ENCODE assay signal across 16 cellular contexts in the genomic region with DNA sequence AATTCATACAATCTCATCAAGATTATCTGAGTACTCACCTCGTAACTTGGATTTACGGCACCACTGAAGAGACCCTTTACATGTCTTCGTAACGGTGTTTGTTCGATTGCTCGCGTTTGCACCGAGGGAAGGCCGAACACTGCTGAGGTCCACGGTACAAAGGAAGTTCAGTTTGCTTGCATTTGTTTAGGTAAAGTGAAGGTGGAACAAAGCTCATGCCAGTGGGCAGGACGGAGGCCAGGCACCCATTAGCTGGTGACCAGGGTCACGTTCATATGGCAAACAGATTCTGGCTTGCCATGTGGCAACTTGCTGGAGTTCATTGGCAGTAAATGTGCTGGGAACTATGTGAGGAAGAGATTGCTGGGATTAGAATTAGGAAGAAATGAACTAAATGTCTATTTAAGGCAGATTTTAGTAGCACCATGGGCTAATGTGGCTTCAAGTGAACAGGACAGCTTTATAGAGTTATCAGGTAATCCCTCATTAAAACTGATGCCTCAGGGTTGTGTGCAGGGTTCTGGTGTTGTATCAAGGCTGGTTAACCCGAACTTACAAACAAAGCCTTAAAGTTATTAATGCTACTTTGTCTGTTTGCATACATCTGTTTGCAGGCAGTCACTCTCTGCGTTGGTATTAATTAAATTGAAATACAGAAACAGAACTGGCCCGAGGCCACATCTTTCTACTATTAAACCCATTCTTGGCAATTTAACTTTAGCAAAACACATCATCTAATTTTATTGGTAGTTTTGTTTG.
A peak's percentile ranks its signal among the peaks of the same experiment; 100 is the strongest.
DNase-seq lines count a peak whose midpoint lies in the region; ATAC-seq and TF ChIP-seq lines count a peak whose summit lies in the region.
"Had no signal": no experiment of that assay in that cellular context is flagged by ENCODE, and none has a peak within 500 bp of the region (broad histone marks: within the 10 kb centered on the region; RNA-seq: fewer than 3 reads in every experiment).

No MANE protein-coding gene starts in this region.

- no peak overlapping the region for H3K27ac ChIP-seq in upper lobe of right lung

- TF ChIP-seq CTCF in natural killer cell (IDR thresholded peaks at IDR 0.05) (no peak), chondrocyte (IDR thresholded peaks at IDR 0.05) (no peak), nephron (IDR thresholded peaks at IDR 0.05; ENCODE audit: unreplicated experiment in 3 of 3) (no peak), upper lobe of right lung (IDR thresholded peaks at IDR 0.05) (no peak)

- no peaks in the 10 kb centered on the region for H3K4me1 Mint-ChIP-seq in natural killer cell treated with Interleukin-12 subunit alpha and Interleukin-12 subunit beta and Interleukin-15 and Interleukin-18, amount 100 ng/mL, for 72 hours (ENCODE audit: low read depth in 2 of 2)
- H3K4me1 Mint-ChIP-seq in natural killer cell (no peaks in the 10 kb centered on the region), chondrocyte (ENCODE audit: low read depth) (peaks cover 15% of the 10 kb centered on the region), nephron (peaks cover 60% of the 10 kb centered on the region)

- no peak for ATAC-seq in natural killer cell treated with Interleukin-12 subunit alpha and Interleukin-12 subunit beta and Interleukin-15 and Interleukin-18, amount 100 ng/mL, for 72 hours
- ATAC-seq in natural killer cell, result no peak
- no peak for ATAC-seq in upper lobe of right lung
- ATAC-seq: A549 had no signal

- H3K36me3 ChIP-seq in upper lobe of right lung, result no peaks in the 10 kb centered on the region

- H3K4me3 Mint-ChIP-seq in natural killer cell treated with Interleukin-12 subunit alpha and Interleukin-12 subunit beta and Interleukin-15 and Interleukin-18, amount 100 ng/mL, for 72 hours, result no peak overlapping the region
- H3K4me3 Mint-ChIP-seq in natural killer cell (no peak overlapping the region), chondrocyte (ENCODE audit: unreplicated experiment) (no peak overlapping the region), nephron (no peak overlapping the region)
- H3K4me3 Mint-ChIP-seq: CD4-positive, CD25-positive, alpha-beta regulatory T cell; IgD-negative memory B cell had no signal

- H3K27ac Mint-ChIP-seq in natural killer cell treated with Interleukin-12 subunit alpha and Interleukin-12 subunit beta and Interleukin-15 and Interleukin-18, amount 100 ng/mL, for 72 hours, result no peak overlapping the region
- H3K27ac Mint-ChIP-seq in natural killer cell (no peak overlapping the region), chondrocyte (ENCODE audit: unreplicated experiment) (no peak overlapping the region), nephron (peak overlapping the region in 2 of 3 experiments; percentile 51 to 69)
- H3K27ac Mint-ChIP-seq: CD4-positive, CD25-positive, alpha-beta regulatory T cell; IgD-negative memory B cell had no signal

- intact Hi-C loops in natural killer cell (cut with micrococcal nuclease), result no loop called here
- intact Hi-C loops in upper lobe of right lung (cut with DNase I), result no loop called here

- no peak overlapping the region for H3K4me3 ChIP-seq in upper lobe of right lung
- H3K4me3 ChIP-seq: A549 had no signal

- peaks cover 10% of the 10 kb centered on the region for H3K4me1 ChIP-seq in upper lobe of right lung

- H3K9me3 ChIP-seq in upper lobe of right lung, result no peaks in the 10 kb centered on the region
- H3K9me3 ChIP-seq: A549 had no signal

- peaks cover 3 to 6% of the 10 kb centered on the region in 2 donors for H3K27me3 Mint-ChIP-seq in natural killer cell treated with Interleukin-12 subunit alpha and Interleukin-12 subunit beta and Interleukin-15 and Interleukin-18, amount 100 ng/mL, for 72 hours
- no peaks in the 10 kb centered on the region for H3K27me3 Mint-ChIP-seq in natural killer cell (ENCODE audit: low read depth in 2 of 2)
- peaks cover 10% of the 10 kb centered on the region for H3K27me3 Mint-ChIP-seq in chondrocyte (ENCODE audit: low read depth)
- peaks cover 23% of the 10 kb centered on the region for H3K27me3 Mint-ChIP-seq in nephron (ENCODE audit: low read depth)

- H3K36me3 Mint-ChIP-seq in natural killer cell treated with Interleukin-12 subunit alpha and Interleukin-12 subunit beta and Interleukin-15 and Interleukin-18, amount 100 ng/mL, for 72 hours, result no peaks in the 10 kb centered on the region
- no peaks in the 10 kb centered on the region for H3K36me3 Mint-ChIP-seq in natural killer cell
- H3K36me3 Mint-ChIP-seq in chondrocyte (ENCODE audit: low read depth), result no peaks in the 10 kb centered on the region
- no peaks in the 10 kb centered on the region for H3K36me3 Mint-ChIP-seq in nephron (ENCODE audit: low read depth)
- H3K36me3 Mint-ChIP-seq: CD4-positive, CD25-positive, alpha-beta regulatory T cell; IgD-negative memory B cell had no signal

- no peaks in the 10 kb centered on the region for H3K9me3 Mint-ChIP-seq in natural killer cell treated with Interleukin-12 subunit alpha and Interleukin-12 subunit beta and Interleukin-15 and Interleukin-18, amount 100 ng/mL, for 72 hours
- H3K9me3 Mint-ChIP-seq in natural killer cell (no peaks in the 10 kb centered on the region), chondrocyte (ENCODE audit: low read depth) (no peaks in the 10 kb centered on the region), nephron (peaks cover 5% of the 10 kb centered on the region)
- H3K9me3 Mint-ChIP-seq: CD4-positive, CD25-positive, alpha-beta regulatory T cell; IgD-negative memory B cell had no signal

- DNase-seq in natural killer cell treated with Interleukin-12 subunit alpha and Interleukin-12 subunit beta and Interleukin-15 and Interleukin-18, amount 100 ng/mL, for 72 hours (ENCODE audit: low spot score), result peak; percentile 49
- DNase-seq in natural killer cell (no peak), chondrocyte (ENCODE audit: low spot score) (peak; percentile 47), upper lobe of right lung (peak; percentile 36), CD1c-positive myeloid dendritic cell (ENCODE audit: extremely low spot score) (no peak), D341Med (ENCODE audit: low spot score) (no peak), DMS79 treated with DMSO at 0.1 percent for 48 hours (lab: John Stamatoyannopoulos, UW) (no peak)
- DNase-seq: Calu3; CD4-positive, CD25-positive, alpha-beta regulatory T cell; DMS79; HCEC 1CT; NCI-H1436 treated with DMSO at 0.1 percent for 48 hours; NCI-H2107 had no signal

- no peaks in the 10 kb centered on the region for H3K27me3 ChIP-seq in upper lobe of right lung

Comparison
In these comparisons a context has a peak if more than half of its experiments do, and no peak if none do; other contexts are left out.
1. DNase-seq: peak in natural killer cell treated with Interleukin-12 subunit alpha and Interleukin-12 subunit beta and Interleukin-15 and Interleukin-18, amount 100 ng/mL, for 72 hours (single experiment), chondrocyte (single experiment) and upper lobe of right lung (single experiment); none in natural killer cell (single experiment), CD1c-positive myeloid dendritic cell (single experiment), D341Med (single experiment) and DMS79 treated with DMSO at 0.1 percent for 48 hours (single experiment).
2. H3K27ac Mint-ChIP-seq: peak in nephron (2 of 3); none in natural killer cell treated with Interleukin-12 subunit alpha and Interleukin-12 subunit beta and Interleukin-15 and Interleukin-18, amount 100 ng/mL, for 72 hours (0 of 2), natural killer cell (0 of 2) and chondrocyte (single experiment).